Comparison of ENCODE assay signal across 9 cellular contexts in the genomic region with DNA sequence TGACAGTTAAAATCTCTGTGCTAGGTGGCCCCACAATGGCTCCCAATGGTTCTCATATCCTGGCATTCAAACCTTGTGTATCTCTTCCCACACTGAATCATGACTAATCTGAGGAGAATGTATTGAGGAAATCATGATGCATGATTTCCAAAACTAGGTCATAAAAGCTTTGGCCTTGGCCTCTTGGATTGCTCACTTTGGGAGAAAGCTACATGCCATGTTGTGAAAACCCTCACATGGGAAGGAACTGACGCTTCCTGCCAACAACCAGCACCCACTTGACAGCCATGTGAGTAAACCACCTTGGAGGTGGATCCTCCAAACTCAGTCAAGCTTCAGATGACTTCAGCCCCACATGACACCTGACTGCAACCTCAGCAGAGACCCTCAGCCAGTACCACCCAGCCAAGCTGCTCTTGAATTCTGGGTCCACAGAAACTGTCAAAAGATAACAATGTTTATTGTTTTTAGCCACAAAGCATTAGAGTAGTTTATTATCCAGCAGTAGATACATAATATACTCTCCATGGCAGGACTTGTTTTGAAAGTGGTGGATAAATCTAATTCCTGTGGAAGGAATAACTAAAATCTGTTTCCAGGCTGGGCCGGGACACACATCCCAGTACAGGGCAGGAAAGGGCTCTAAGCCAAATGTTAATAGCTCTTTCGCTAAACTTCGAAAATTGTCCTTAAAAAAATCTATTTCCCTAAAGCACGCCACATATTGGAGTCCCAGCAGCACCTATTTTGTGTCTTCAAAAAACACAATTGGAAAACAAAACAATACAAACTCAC. TPM values are rescaled to one million over a fixed set of nuclear protein-coding genes. Genes with fewer than 3 reads are reported as not detected.
DNase-seq lines count a peak whose midpoint lies in the region; ATAC-seq and TF ChIP-seq lines count a peak whose summit lies in the region.
"Had no signal": no experiment of that assay in that cellular context is flagged by ENCODE, and none has a peak within 500 bp of the region (broad histone marks: within the 10 kb centered on the region; RNA-seq: fewer than 3 reads in every experiment).

No MANE protein-coding gene starts in this region.

- peak overlapping the region; percentile 99 for H3K27ac Mint-ChIP-seq in mesothelial cell of epicardium

- POLR2A ChIA-PET in AG04449 (lab: Yijun Ruan, JAX), result interaction anchor here (0.7 to 1.0 kb wide), 2 partner anchors 17 to 46 kb away, joined by 3 read pairs; no protein-coding TSS in a partner anchor

- no peak for ATAC-seq in HG03342 (IDR thresholded peaks at IDR 0.05; ENCODE audit: unreplicated experiment)

- H3K9me3 ChIP-seq in mammary epithelial cell (replicated peaks; ENCODE audit: insufficient read depth, low read length), result no peaks in the 10 kb centered on the region
- H3K9me3 ChIP-seq: neutrophil had no signal

- in situ Hi-C loops in mammary epithelial cell (cut with MboI; ENCODE audit: low sequenced_read_pairs in 2 of 2), result no loop called here

- peak overlapping the region; percentile 100 for H3K4me2 ChIP-seq in mammary epithelial cell (ENCODE audit: insufficient read depth, low read depth, low read length)

- H3K4me3 ChIP-seq in AG04449 (ENCODE audit: low read depth, low read length), result no peak overlapping the region
- no peak overlapping the region for H3K4me3 ChIP-seq in mammary epithelial cell (replicated peaks in 1 of 3; ENCODE audit: insufficient read depth in 1 of 3, low read depth in 2 of 3, low read length in 3 of 3)

- H3K4me1 Mint-ChIP-seq in mesothelial cell of epicardium, result peaks cover 18% of the 10 kb centered on the region

- peaks cover 11% of the 10 kb centered on the region for H3K36me3 Mint-ChIP-seq in mesothelial cell of epicardium

- DNase-seq in AG04449 (ENCODE audit: low read depth, low spot score) (peak; percentile 99), HT1080 (ENCODE audit: low read depth) (peak; percentile 99), mammary epithelial cell (peak; percentile 97), mesothelial cell of epicardium (ENCODE audit: low spot score in 2 of 2, unreplicated experiment in 2 of 2) (no peak), NCI-H774 (lab: John Stamatoyannopoulos, UW) (no peak), DMS 273 treated with DMSO at 0.1 percent for 48 hours (lab: John Stamatoyannopoulos, UW) (no peak), HUDEP-2 (lab: John Stamatoyannopoulos, UW; ENCODE audit: unreplicated experiment in 76 of 76) (no peak)

- H3K27me3 Mint-ChIP-seq in mesothelial cell of epicardium (ENCODE audit: low read depth), result peaks cover under 1% of the 10 kb centered on the region

- peak overlapping the region; percentile 96 for H3K4me3 Mint-ChIP-seq in mesothelial cell of epicardium

- dilution Hi-C loops in mammary epithelial cell (cut with HindIII; ENCODE audit: low sequenced_read_pairs), result no loop called here

- H3K36me3 ChIP-seq in mammary epithelial cell (ENCODE audit: insufficient read depth, low read length), result no peaks in the 10 kb centered on the region
- H3K36me3 ChIP-seq: neutrophil had no signal

- H3K9ac ChIP-seq in mammary epithelial cell (ENCODE audit: insufficient read depth, low read length), result no peak overlapping the region

- H3K4me1 ChIP-seq in mammary epithelial cell (ENCODE audit: insufficient read depth, low read length), result peaks cover 17% of the 10 kb centered on the region

- intact Hi-C loops in mammary epithelial cell (cut with micrococcal nuclease), result loop anchor here (1.0 kb wide), 2 partner anchors 19 to 28 kb away; a partner anchor contains a TSS

- CTCF ChIA-PET in AG04449 (lab: Yijun Ruan, JAX), result interaction anchor here (1.2 to 1.3 kb wide), 3 partner anchors 10 to 20 kb away, joined by 3 to 5 read pairs (median 5); a partner anchor contains a TSS
- CTCF ChIA-PET in mammary epithelial cell (lab: Charles Lee; ENCODE audit: low non-redundant PET), result no interaction called here

- no peak overlapping the region for H3K27ac ChIP-seq in mammary epithelial cell (ENCODE audit: insufficient read depth, low read depth, low read length)

- no peaks in the 10 kb centered on the region for H3K27me3 ChIP-seq in mammary epithelial cell (ENCODE audit: insufficient read depth, low read length)
- H3K27me3 ChIP-seq: neutrophil had no signal

- no TSS peak for BruUV-seq in mammary epithelial cell (replicated peaks; lab: Mats Ljungman, UMichigan)

- TF ChIP-seq CTCF in AG04449 (IDR thresholded peaks at IDR 0.05; ENCODE audit: insufficient read depth, low read length, missing control alignments), result no peak
- no peak for TF ChIP-seq CTCF in mammary epithelial cell (conservative IDR thresholded peaks at IDR 0.05 in 1 of 2, IDR thresholded peaks at IDR 0.05 in 1 of 2; ENCODE audit: extremely low read depth in 1 of 2, insufficient read depth in 1 of 2, low read depth in 1 of 2, low read length in 2 of 2)
- TF ChIP-seq CTCF in mesothelial cell of epicardium (IDR thresholded peaks at IDR 0.05; ENCODE audit: unreplicated experiment), result no peak

- no peaks in the 10 kb centered on the region for H3K79me2 ChIP-seq in mammary epithelial cell (ENCODE audit: insufficient read depth, low read length)

- peaks cover 8% of the 10 kb centered on the region for H3K9me3 Mint-ChIP-seq in mesothelial cell of epicardium

- no peaks in the 10 kb centered on the region for H4K20me1 ChIP-seq in mammary epithelial cell (ENCODE audit: insufficient read depth, low read length)

- H2AFZ ChIP-seq in mammary epithelial cell (ENCODE audit: low read depth, low read length), result no peak overlapping the region

- 68% methylated on average over 5 of the region's 5 CpGs for WGBS in mammary epithelial cell (ENCODE audit: low coverage, missing lambda C conversion rate)

RNA-seq across cellular contexts. Expression of a gene that starts 1.0 kb away (rescaled TPM):
- 2.6 and 4.4 TPM in 2 replicates for total RNA-seq in HT1080 (2014; rRNA removed; shearing (Covaris generic))
- 1.3 and 2.3 TPM in 2 replicates for polyA plus RNA-seq in HT1080 (2015; cell fraction: cytosol; rRNA removed)
- polyA plus RNA-seq in HT1080 (2015; cell fraction: nucleus; rRNA removed), result 1.4 and 1.5 TPM in 2 replicates
- total RNA-seq in mammary epithelial cell, result 1 to 10 TPM; 1.0 to 1.6 TPM
- 0.54 TPM for polyA plus RNA-seq in mammary epithelial cell
- polyA minus RNA-seq in mammary epithelial cell, result not detected
- total RNA-seq in mesothelial cell of epicardium, result 15.1 to 16.7 TPM (median 15.8 TPM) in 3 replicates

RNA-seq across cellular contexts. Expression of a gene that starts 19.9 kb away (rescaled TPM):
- 8.3 and 9.2 TPM in 2 replicates for total RNA-seq in HT1080 (2014; rRNA removed; shearing (Covaris generic))
- polyA plus RNA-seq in HT1080 (2015; cell fraction: cytosol; rRNA removed), result 13.8 and 16.0 TPM in 2 replicates
- 38.8 and 50.3 TPM in 2 replicates for polyA plus RNA-seq in HT1080 (2015; cell fraction: nucleus; rRNA removed)
- total RNA-seq in mammary epithelial cell (10 to 100 TPM; 20.0 to 32.4 TPM), mesothelial cell of epicardium (30.4 to 32.0 TPM (median 30.5 TPM) in 3 replicates)
- polyA plus RNA-seq in mammary epithelial cell, result 9.5 TPM
- polyA minus RNA-seq in mammary epithelial cell, result 5.5 TPM

RNA-seq across cellular contexts. Expression of a gene that starts 27.9 kb away (rescaled TPM):
- total RNA-seq in HT1080 (2014; rRNA removed; shearing (Covaris generic)), result 6.3 and 9.0 TPM in 2 replicates
- 3.5 and 6.3 TPM in 2 replicates for polyA plus RNA-seq in HT1080 (2015; cell fraction: cytosol; rRNA removed)
- polyA plus RNA-seq in HT1080 (2015; cell fraction: nucleus; rRNA removed), result 10.6 and 12.3 TPM in 2 replicates
- 1 to 10 TPM; 6.5 to 7.8 TPM for total RNA-seq in mammary epithelial cell
- polyA plus RNA-seq in mammary epithelial cell, result 2.5 TPM
- 6.4 TPM for polyA minus RNA-seq in mammary epithelial cell
- total RNA-seq in mesothelial cell of epicardium, result 7.3 to 9.7 TPM (median 7.4 TPM) in 3 replicates

RNA-seq across cellular contexts. Expression of a gene that starts 47.7 kb away (rescaled TPM):
- total RNA-seq in HT1080 (2014; rRNA removed; shearing (Covaris generic)), result 916 and 971 TPM in 2 replicates
- 933 and 966 TPM in 2 replicates for polyA plus RNA-seq in HT1080 (2015; cell fraction: cytosol; rRNA removed)
- polyA plus RNA-seq in HT1080 (2015; cell fraction: nucleus; rRNA removed), result 298 and 308 TPM in 2 replicates
- total RNA-seq in mammary epithelial cell (1,000 to 10,000 TPM in 1 of 2 donors, 100 to 1,000 TPM in 1; 195 to 1,787 TPM), mesothelial cell of epicardium (1,756 to 1,956 TPM (median 1,904 TPM) in 3 replicates)
- polyA plus RNA-seq in mammary epithelial cell, result 578 TPM
- 458 TPM for polyA minus RNA-seq in mammary epithelial cell

Comparison
In these comparisons a context has a peak if more than half of its experiments do, and no peak if none do; other contexts are left out.
1. DNase-seq: peak in AG04449 (single experiment), HT1080 (single experiment) and mammary epithelial cell (single experiment); none in mesothelial cell of epicardium (0 of 2), NCI-H774 (single experiment), DMS 273 treated with DMSO at 0.1 percent for 48 hours (single experiment) and HUDEP-2 (0 of 76).